In genomic region chr11:41446566-41446965, GRCh38 we compare ENCODE assay signal across 15 cellular contexts.
DNase-seq lines count a peak whose midpoint lies in the region; ATAC-seq and TF ChIP-seq lines count a peak whose summit lies in the region.
"Had no signal": no experiment of that assay in that cellular context is flagged by ENCODE, and none has a peak within 500 bp of the region (broad histone marks: within the 10 kb centered on the region; RNA-seq: fewer than 3 reads in every experiment).

No MANE protein-coding gene starts in this region.

- H2AFZ ChIP-seq in OCI-LY3 (ENCODE audit: low read depth, low read length): 0 out of 2 replicates have a peak overlapping the region, but pooled peaks have one; percentile 23

- H3K79me2 ChIP-seq in OCI-LY3 (ENCODE audit: low read length): no peaks in the 10 kb centered on the region

- DNase-seq in NCI-H82 (lab: John Stamatoyannopoulos, UW): peak; percentile 60
- no peak for DNase-seq in NCI-H82 treated with DMSO at 0.1 percent for 48 hours (lab: John Stamatoyannopoulos, UW; ENCODE audit: unreplicated experiment)
- peak; percentile 1 for DNase-seq in fibroblast of peridontal ligament (ENCODE audit: extremely low read depth)
- DNase-seq in NCI-H226: no peak
- DNase-seq: Calu3; CD8-positive, alpha-beta T cell; DMS79 treated with DMSO at 0.1 percent for 48 hours; GF-D8; HCEC 1CT had no signal

- H3K36me3 ChIP-seq in OCI-LY3 (replicated peaks; ENCODE audit: low read depth, low read length): no peaks in the 10 kb centered on the region
- H3K36me3 ChIP-seq: BLaER1 treated with 17β-estradiol and CSF1 and Interleukin-3, amounts not matched to agents 10 nM and 100 nM had no signal

- H3K4me2 ChIP-seq in OCI-LY3 (ENCODE audit: low read length): no peak overlapping the region
- H3K4me2 ChIP-seq: A549; BLaER1 treated with 17β-estradiol and CSF1 and Interleukin-3, amounts not matched to agents 10 nM and 100 nM had no signal

- no peaks in the 10 kb centered on the region for H4K20me1 ChIP-seq in OCI-LY3 (ENCODE audit: insufficient read depth, low read length)
- H4K20me1 ChIP-seq: BLaER1 treated with 17β-estradiol and CSF1 and Interleukin-3, amounts not matched to agents 10 nM and 100 nM had no signal

- H3K27me3 ChIP-seq in OCI-LY3 (ENCODE audit: low read depth, low read length): no peaks in the 10 kb centered on the region
- H3K27me3 ChIP-seq: BLaER1 treated with 17β-estradiol and CSF1 and Interleukin-3, amounts not matched to agents 10 nM and 100 nM had no signal

- no peaks in the 10 kb centered on the region for H3K9me3 ChIP-seq in OCI-LY3 (ENCODE audit: insufficient read depth, low read length)
- H3K9me3 ChIP-seq: A549; BLaER1 treated with 17β-estradiol and CSF1 and Interleukin-3, amounts not matched to agents 10 nM and 100 nM had no signal

- H3K9ac ChIP-seq in OCI-LY3 (ENCODE audit: low read length): no peak overlapping the region
- H3K9ac ChIP-seq: BLaER1 treated with 17β-estradiol and CSF1 and Interleukin-3, amounts not matched to agents 10 nM and 100 nM had no signal

- no peak overlapping the region for H3K4me3 ChIP-seq in OCI-LY3 (ENCODE audit: low read length)
- H3K4me3 ChIP-seq: A549; BLaER1 treated with 17β-estradiol and CSF1 and Interleukin-3, amounts not matched to agents 10 nM and 100 nM had no signal

- no peak for ATAC-seq in GM21447 (IDR thresholded peaks at IDR 0.05; ENCODE audit: unreplicated experiment)
- ATAC-seq in HG03108 (IDR thresholded peaks at IDR 0.05; ENCODE audit: unreplicated experiment): no peak
- ATAC-seq: A549; CD8-positive, alpha-beta T cell had no signal

- no peak for TF ChIP-seq CTCF in OCI-LY3 (IDR thresholded peaks at IDR 0.05; ENCODE audit: low read depth, low read length)

- no peak overlapping the region for H3K27ac ChIP-seq in OCI-LY3 (ENCODE audit: low read length)
- H3K27ac ChIP-seq: 22Rv1; A549; BLaER1 treated with 17β-estradiol and CSF1 and Interleukin-3, amounts not matched to agents 10 nM and 100 nM had no signal

- no peaks in the 10 kb centered on the region for H3K4me1 ChIP-seq in OCI-LY3 (ENCODE audit: low read length)
- H3K4me1 ChIP-seq: A549; BLaER1 treated with 17β-estradiol and CSF1 and Interleukin-3, amounts not matched to agents 10 nM and 100 nM had no signal

Comparison
In these comparisons a context has a peak if more than half of its experiments do, and no peak if none do; other contexts are left out.
1. DNase-seq: peak in NCI-H82 (single experiment) and fibroblast of peridontal ligament (single experiment); none in NCI-H82 treated with DMSO at 0.1 percent for 48 hours (single experiment) and NCI-H226 (single experiment).